In the genomic region with DNA sequence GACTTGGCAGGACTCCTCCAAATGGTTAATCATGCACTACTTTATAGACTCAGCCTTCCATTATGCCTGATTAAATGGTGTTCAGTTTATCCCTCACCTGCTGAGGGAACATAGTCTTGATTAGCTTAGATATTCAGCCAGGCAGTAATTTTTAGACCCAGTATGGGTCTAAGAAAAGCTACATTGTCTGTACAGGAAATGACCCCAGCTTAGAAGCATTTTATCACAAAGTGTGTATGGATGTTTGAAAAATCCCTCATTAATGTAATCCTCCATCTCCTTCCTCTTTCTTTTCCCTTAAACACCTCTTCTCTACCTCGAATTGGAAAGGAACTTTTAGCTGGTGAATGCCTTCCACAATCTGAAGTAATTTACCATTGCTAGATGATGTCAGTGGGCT, we compare ENCODE assay signal across 19 cellular contexts.
"Had no signal": no experiment of that assay in that cellular context is flagged by ENCODE, and none has a peak within 500 bp of the region (broad histone marks: within the 10 kb centered on the region; RNA-seq: fewer than 3 reads in every experiment).

No MANE protein-coding gene starts in this region.

- ATAC-seq: esophagus mucosa; heart left ventricle; left colon; left ventricle myocardium superior; naive thymus-derived CD4-positive, alpha-beta T cell; psoas muscle had no signal

- H3K27ac Mint-ChIP-seq: nephron progenitor cell had no signal

- H3K4me3 Mint-ChIP-seq: naive thymus-derived CD4-positive, alpha-beta T cell; nephron progenitor cell had no signal

- H3K36me3 ChIP-seq: heart left ventricle, sigmoid colon, stomach, thoracic aorta, transverse colon had no signal

- H3K27ac ChIP-seq: coronary artery, dorsolateral prefrontal cortex, heart left ventricle, psoas muscle, sigmoid colon, skin epidermis, stomach, thoracic aorta, transverse colon had no signal

- H3K36me3 Mint-ChIP-seq: naive thymus-derived CD4-positive, alpha-beta T cell had no signal

- DNase-seq: dorsolateral prefrontal cortex; effector CD8-positive, alpha-beta T cell; heart left ventricle; hippocampal formation; left colon; left ventricle myocardium superior; naive thymus-derived CD4-positive, alpha-beta T cell; nephron progenitor cell; psoas muscle; sigmoid colon; stimulated activated naive CD4-positive, alpha-beta T cell; stomach; substantia nigra; transverse colon had no signal

- H3K4me1 ChIP-seq: heart left ventricle, psoas muscle, sigmoid colon, stomach, transverse colon had no signal

- H3K27me3 ChIP-seq: dorsolateral prefrontal cortex, heart left ventricle, sigmoid colon, stomach, transverse colon had no signal

- H3K4me3 ChIP-seq: coronary artery, dorsolateral prefrontal cortex, heart left ventricle, lung, psoas muscle, sigmoid colon, skin epidermis, stomach, thoracic aorta, transverse colon had no signal

- H3K9me3 ChIP-seq: psoas muscle, sigmoid colon, stomach, thoracic aorta, transverse colon had no signal

- H3K27me3 Mint-ChIP-seq: naive thymus-derived CD4-positive, alpha-beta T cell had no signal

- H3K4me1 Mint-ChIP-seq: naive thymus-derived CD4-positive, alpha-beta T cell; nephron progenitor cell had no signal
